Comparison of ENCODE assay signal across 1 cellular context in genomic region chr9:134320916-134321570, GRCh38.
TF ChIP-seq lines count a peak whose summit lies in the region.

No MANE protein-coding gene starts in this region.

TF ChIP-seq in HepG2, 621 proteins besides CTCF, POLR2A, EP300 and RAD21 (continued from another document and continues in another):
- TF ChIP-seq, protein P1, sequence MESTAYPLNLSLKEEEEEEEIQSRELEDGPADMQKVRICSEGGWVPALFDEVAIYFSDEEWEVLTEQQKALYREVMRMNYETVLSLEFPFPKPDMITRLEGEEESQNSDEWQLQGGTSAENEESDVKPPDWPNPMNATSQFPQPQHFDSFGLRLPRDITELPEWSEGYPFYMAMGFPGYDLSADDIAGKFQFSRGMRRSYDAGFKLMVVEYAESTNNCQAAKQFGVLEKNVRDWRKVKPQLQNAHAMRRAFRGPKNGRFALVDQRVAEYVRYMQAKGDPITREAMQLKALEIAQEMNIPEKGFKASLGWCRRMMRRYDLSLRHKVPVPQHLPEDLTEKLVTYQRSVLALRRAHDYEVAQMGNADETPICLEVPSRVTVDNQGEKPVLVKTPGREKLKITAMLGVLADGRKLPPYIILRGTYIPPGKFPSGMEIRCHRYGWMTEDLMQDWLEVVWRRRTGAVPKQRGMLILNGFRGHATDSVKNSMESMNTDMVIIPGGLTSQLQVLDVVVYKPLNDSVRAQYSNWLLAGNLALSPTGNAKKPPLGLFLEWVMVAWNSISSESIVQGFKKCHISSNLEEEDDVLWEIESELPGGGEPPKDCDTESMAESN (CRISPR knock-in tag; conservative IDR thresholded peaks at IDR 0.05), result no peak
- peak; percentile 28; the same call in 1 of the 2 replicates for TF ChIP-seq MEIS1 (CRISPR knock-in tag; IDR thresholded peaks at IDR 0.05; ENCODE audit: borderline replicate concordance)
- TF ChIP-seq PAWR (CRISPR knock-in tag; IDR thresholded peaks at IDR 0.05; ENCODE audit: borderline replicate concordance), result no peak
- no peak for TF ChIP-seq BRCA1 (CRISPR knock-in tag; IDR thresholded peaks at IDR 0.05)
- TF ChIP-seq SUZ12 (IDR thresholded peaks at IDR 0.05; ENCODE audit: low read depth, low read length), result no peak
- no peak for TF ChIP-seq ZNF460 (CRISPR knock-in tag; IDR thresholded peaks at IDR 0.05; ENCODE audit: borderline replicate concordance)
- TF ChIP-seq, protein P2, sequence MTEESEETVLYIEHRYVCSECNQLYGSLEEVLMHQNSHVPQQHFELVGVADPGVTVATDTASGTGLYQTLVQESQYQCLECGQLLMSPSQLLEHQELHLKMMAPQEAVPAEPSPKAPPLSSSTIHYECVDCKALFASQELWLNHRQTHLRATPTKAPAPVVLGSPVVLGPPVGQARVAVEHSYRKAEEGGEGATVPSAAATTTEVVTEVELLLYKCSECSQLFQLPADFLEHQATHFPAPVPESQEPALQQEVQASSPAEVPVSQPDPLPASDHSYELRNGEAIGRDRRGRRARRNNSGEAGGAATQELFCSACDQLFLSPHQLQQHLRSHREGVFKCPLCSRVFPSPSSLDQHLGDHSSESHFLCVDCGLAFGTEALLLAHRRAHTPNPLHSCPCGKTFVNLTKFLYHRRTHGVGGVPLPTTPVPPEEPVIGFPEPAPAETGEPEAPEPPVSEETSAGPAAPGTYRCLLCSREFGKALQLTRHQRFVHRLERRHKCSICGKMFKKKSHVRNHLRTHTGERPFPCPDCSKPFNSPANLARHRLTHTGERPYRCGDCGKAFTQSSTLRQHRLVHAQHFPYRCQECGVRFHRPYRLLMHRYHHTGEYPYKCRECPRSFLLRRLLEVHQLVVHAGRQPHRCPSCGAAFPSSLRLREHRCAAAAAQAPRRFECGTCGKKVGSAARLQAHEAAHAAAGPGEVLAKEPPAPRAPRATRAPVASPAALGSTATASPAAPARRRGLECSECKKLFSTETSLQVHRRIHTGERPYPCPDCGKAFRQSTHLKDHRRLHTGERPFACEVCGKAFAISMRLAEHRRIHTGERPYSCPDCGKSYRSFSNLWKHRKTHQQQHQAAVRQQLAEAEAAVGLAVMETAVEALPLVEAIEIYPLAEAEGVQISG (CRISPR knock-in tag; IDR thresholded peaks at IDR 0.05), result peak; percentile 55
- TF ChIP-seq, protein P3, sequence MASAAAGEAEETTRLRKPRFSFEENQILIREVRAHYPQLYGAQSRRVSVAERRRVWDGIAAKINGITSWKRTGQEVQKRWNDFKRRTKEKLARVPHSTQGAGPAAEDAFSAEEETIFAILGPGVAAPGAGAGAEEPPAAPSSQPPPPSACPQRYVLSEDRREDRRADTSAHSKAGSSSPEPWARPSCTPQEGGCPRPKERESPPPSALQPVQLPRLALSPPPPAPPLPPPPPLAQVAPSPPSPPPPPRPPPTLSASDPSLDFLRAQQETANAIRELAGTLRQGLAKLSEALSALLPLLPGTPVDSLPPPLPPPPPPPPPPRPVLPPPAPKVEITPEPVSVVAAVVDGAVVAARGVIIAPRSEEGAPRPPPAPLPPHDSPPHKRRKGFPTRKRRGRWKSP (CRISPR knock-in tag; IDR thresholded peaks at IDR 0.05), result 0 out of 2 replicates have a peak, but pooled peaks have one; percentile 48
- TF ChIP-seq ZNF652 (CRISPR knock-in tag; IDR thresholded peaks at IDR 0.05; ENCODE audit: borderline replicate concordance, low read depth), result no peak
- TF ChIP-seq ZNF567 (CRISPR knock-in tag; IDR thresholded peaks at IDR 0.05; ENCODE audit: borderline replicate concordance), result no peak
- TF ChIP-seq SAFB2 (CRISPR knock-in tag; IDR thresholded peaks at IDR 0.05; ENCODE audit: borderline replicate concordance, low read depth), result no peak
- peak; percentile 30; the same call in 1 of the 2 replicates for TF ChIP-seq FOSL2 (CRISPR knock-in tag; IDR thresholded peaks at IDR 0.05)
- TF ChIP-seq MLXIP (CRISPR knock-in tag; IDR thresholded peaks at IDR 0.05; ENCODE audit: borderline replicate concordance), result no peak
- no peak for TF ChIP-seq ZNF468 (CRISPR knock-in tag; IDR thresholded peaks at IDR 0.05)
- no peak for TF ChIP-seq YY1 (IDR thresholded peaks at IDR 0.05; ENCODE audit: insufficient read depth, insufficient replicate concordance, low read depth, low read length)
- TF ChIP-seq PHF20 (CRISPR knock-in tag; IDR thresholded peaks at IDR 0.05), result no peak
- TF ChIP-seq MTF1 (CRISPR knock-in tag; IDR thresholded peaks at IDR 0.05), result no peak
- TF ChIP-seq MTA3 (CRISPR knock-in tag; IDR thresholded peaks at IDR 0.05), result no peak
- TF ChIP-seq SMARCC2 (IDR thresholded peaks at IDR 0.05), result no peak
- TF ChIP-seq ZNF646 (CRISPR knock-in tag; IDR thresholded peaks at IDR 0.05), result no peak
- peak; percentile 73; the same call in 1 of the 2 replicates for TF ChIP-seq NCOR1 (IDR thresholded peaks at IDR 0.05; ENCODE audit: borderline replicate concordance, low read length)
- no peak for TF ChIP-seq ZNF672 (CRISPR knock-in tag; IDR thresholded peaks at IDR 0.05)
- TF ChIP-seq MTF2 (CRISPR knock-in tag; IDR thresholded peaks at IDR 0.05; ENCODE audit: borderline replicate concordance), result no peak
- TF ChIP-seq ZNF850 (CRISPR knock-in tag; conservative IDR thresholded peaks at IDR 0.05), result no peak
- no peak for TF ChIP-seq ZC3H4 (CRISPR knock-in tag; IDR thresholded peaks at IDR 0.05; ENCODE audit: borderline replicate concordance)
- peak; percentile 18; the same call in 1 of the 2 replicates for TF ChIP-seq STAG1 (CRISPR knock-in tag; IDR thresholded peaks at IDR 0.05)
- TF ChIP-seq ZKSCAN8 (CRISPR knock-in tag; IDR thresholded peaks at IDR 0.05; ENCODE audit: borderline replicate concordance), result 0 out of 2 replicates have a peak, but pooled peaks have one; percentile 61
- TF ChIP-seq ZNF430 (CRISPR knock-in tag; IDR thresholded peaks at IDR 0.05), result peak; percentile 57; the same call in 1 of the 2 replicates
- TF ChIP-seq HDAC6 (IDR thresholded peaks at IDR 0.05; ENCODE audit: low read depth, low read length), result no peak
- no peak for TF ChIP-seq HES4 (CRISPR knock-in tag; IDR thresholded peaks at IDR 0.05; ENCODE audit: borderline replicate concordance)
- TF ChIP-seq MXD4 (CRISPR knock-in tag; IDR thresholded peaks at IDR 0.05), result peak; percentile 70; the same call in 1 of the 2 replicates
- peak; percentile 58 for TF ChIP-seq SKIL (CRISPR knock-in tag; IDR thresholded peaks at IDR 0.05; ENCODE audit: borderline replicate concordance)
- no peak for TF ChIP-seq HNRNPL (IDR thresholded peaks at IDR 0.05; ENCODE audit: low read depth, low read length)
- no peak for TF ChIP-seq RBM22 (optimal IDR thresholded peaks at IDR 0.05; ENCODE audit: low read length)
- no peak for TF ChIP-seq HBP1 (CRISPR knock-in tag; IDR thresholded peaks at IDR 0.05; ENCODE audit: low read depth)
- peak; percentile 56; the same call in 1 of the 2 replicates for TF ChIP-seq HOXA3 (CRISPR knock-in tag; IDR thresholded peaks at IDR 0.05)
- peak; percentile 57; the same call in 1 of the 2 replicates for TF ChIP-seq TGIF2 (CRISPR knock-in tag; IDR thresholded peaks at IDR 0.05)
- TF ChIP-seq TAF15 (IDR thresholded peaks at IDR 0.05; ENCODE audit: low read depth, low read length, poor library complexity, severe bottlenecking), result no peak
- TF ChIP-seq ZNF235 (CRISPR knock-in tag; IDR thresholded peaks at IDR 0.05; ENCODE audit: borderline replicate concordance), result no peak
- TF ChIP-seq PHF21A (CRISPR knock-in tag; IDR thresholded peaks at IDR 0.05), result peak; percentile 58
- no peak for TF ChIP-seq ZNF10 (CRISPR knock-in tag; IDR thresholded peaks at IDR 0.05; ENCODE audit: borderline replicate concordance, low read depth)
- TF ChIP-seq SIN3A (IDR thresholded peaks at IDR 0.05; ENCODE audit: borderline replicate concordance, low read depth, low read length), result peak; percentile 61; the same call in 1 of the 2 replicates
- 0 out of 2 replicates have a peak, but pooled peaks have one; percentile 31 for TF ChIP-seq ZNF564 (CRISPR knock-in tag; IDR thresholded peaks at IDR 0.05)
- peak; percentile 53; the same call in 1 of the 2 replicates for TF ChIP-seq FOXA3 (CRISPR knock-in tag; IDR thresholded peaks at IDR 0.05)
